In the genomic region with DNA sequence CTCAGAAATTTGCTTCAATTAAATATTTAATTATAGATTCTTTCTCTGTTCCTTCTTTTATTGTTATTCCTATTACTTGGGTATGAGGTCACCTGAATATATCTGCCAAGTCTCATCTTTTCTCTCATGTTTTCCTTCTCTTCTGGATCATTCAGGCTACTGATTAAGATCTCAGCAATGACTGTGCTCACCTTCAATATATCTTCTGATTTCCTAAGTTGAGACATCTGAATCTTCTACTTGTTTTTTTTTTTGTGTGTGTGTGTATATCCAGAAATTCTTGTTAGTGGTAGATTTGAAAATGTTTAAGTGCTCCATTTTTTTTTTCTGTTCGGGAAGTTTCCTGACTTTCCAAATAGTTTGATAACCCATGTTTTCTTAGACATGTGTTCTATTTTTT, we compare ENCODE assay signal across 8 cellular contexts.
"Had no signal": no experiment of that assay in that cellular context is flagged by ENCODE, and none has a peak within 500 bp of the region (broad histone marks: within the 10 kb centered on the region; RNA-seq: fewer than 3 reads in every experiment).

No MANE protein-coding gene starts in this region.

- ATAC-seq: HCT116, HepG2 had no signal

- H3K27ac ChIP-seq: HL-60 had no signal

- DNase-seq: GOT3, H7, HFFc6, KG1 had no signal

- FAIRE-seq: HepG2 had no signal

- H3K4me1 ChIP-seq: HAP-1 had no signal

- H3K36me3 ChIP-seq: HAP-1 had no signal

- H3K9me3 ChIP-seq: HAP-1 had no signal

- H3K4me3 ChIP-seq: HAP-1 had no signal
